8 cellular contexts compared by ENCODE assay signal in genomic region chr6:157981395-157982296, GRCh38. TPM values are rescaled to one million over a fixed set of nuclear protein-coding genes. Genes with fewer than 3 reads are reported as not detected.
DNase-seq lines count a peak whose midpoint lies in the region; ATAC-seq and FAIRE-seq lines count a peak whose summit lies in the region.

Gene SYNJ2, plus strand, starts transcription at chr6:157981863. Its CDS starts 99 bp downstream, at chr6:157981962.

- peak; percentile 50 for DNase-seq in COR-L47 (lab: John Stamatoyannopoulos, UW)
- DNase-seq in HS-5 (ENCODE audit: low read depth): peak; percentile 30
- DNase-seq in SHP77 (lab: John Stamatoyannopoulos, UW): peak; percentile 30 to 67
- DNase-seq in activated gamma-delta T cell (lab: John Stamatoyannopoulos, UW): peak; percentile 70
- DNase-seq in frontal cortex (ENCODE audit: low spot score in 2 of 2): peak; percentile 82 to 84
- DNase-seq in nucleus accumbens (lab: John Stamatoyannopoulos, UW): peak in 47 of 56 donors; percentile 15 to 78 (median 62)

- ATAC-seq in GM21360 (IDR thresholded peaks at IDR 0.05; ENCODE audit: unreplicated experiment): peak; percentile 62

- no peak for FAIRE-seq in frontal cortex (lab: Jason Lieb, UNC)

- peak within 1 kb of the TSS; percentile 72 for H3K27ac ChIP-seq in temporal lobe (ENCODE audit: low read depth, low read length)

RNA-seq across cellular contexts. Expression of gene SYNJ2, which starts in this region (rescaled TPM):
- 6.5 TPM for total RNA-seq in frontal cortex
- total RNA-seq in temporal lobe: 6.6 TPM

Comparison
In these comparisons a context has a peak if more than half of its experiments do, and no peak if none do; other contexts are left out.
1. Peak in every context shown above with its lines: DNase-seq, ATAC-seq and H3K27ac ChIP-seq.
2. DNase-seq: peak in every context shown above with its lines; median percentile 83 in frontal cortex; 70 in activated gamma-delta T cell; 62 in nucleus accumbens; 50 in COR-L47; 48 in SHP77; 30 in HS-5.